Comparison of ENCODE assay signal across 24 cellular contexts in the genomic region with DNA sequence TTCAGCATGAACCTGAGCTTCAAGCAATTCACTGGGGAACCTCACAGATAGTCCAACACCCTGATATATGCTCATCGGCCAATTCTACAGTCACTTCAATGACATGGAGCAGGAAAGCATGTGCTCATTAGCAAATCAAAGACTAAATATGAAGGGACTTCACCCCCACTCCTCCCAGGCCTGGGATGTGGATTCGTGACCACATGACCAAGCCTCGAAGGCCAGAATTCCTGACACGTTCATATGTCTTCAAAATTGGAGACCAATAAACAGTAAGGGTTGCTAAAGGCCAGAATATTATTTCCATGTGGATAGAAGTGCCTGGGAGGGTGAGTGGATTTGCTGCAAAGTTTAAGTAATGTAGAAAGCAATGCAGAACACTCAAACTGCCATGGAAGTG.
"Had no signal": no experiment of that assay in that cellular context is flagged by ENCODE, and none has a peak within 500 bp of the region (broad histone marks: within the 10 kb centered on the region; RNA-seq: fewer than 3 reads in every experiment).

No MANE protein-coding gene starts in this region.

- H3K27ac ChIP-seq: neural progenitor cell, ovary, parathyroid adenoma, psoas muscle, right lobe of liver, sigmoid colon, stomach, testis, tibial artery, transverse colon, upper lobe of right lung, uterus had no signal

- DNase-seq: natural killer cell; occipital lobe; ovary; posterior cingulate gyrus; psoas muscle; right cardiac atrium; right lobe of liver; sigmoid colon; small intestine; stimulated activated CD4-positive, alpha-beta T cell treated with anti-CD3 and anti-CD28 coated beads, Interleukin-15, amount 100 ng/mL, for 24 hours; stimulated activated CD4-positive, alpha-beta T cell treated with anti-CD3 and anti-CD28 coated beads, Interleukin-2, amount 100 ng/mL, for 24 hours; stimulated activated CD4-positive, alpha-beta T cell treated with anti-CD3 and anti-CD28 coated beads, Interleukin-2, amount 100 ng/mL, for 48 hours; stimulated activated CD4-positive, alpha-beta T cell treated with anti-CD3 and anti-CD28 coated beads, Interleukin-4, amount 100 ng/mL, for 24 hours; stimulated activated naive B cell treated with anti-CD40 and anti-IgM and Interleukin-4, amounts not matched to agents 10 μg/mL and 1 μg/mL and 100 μg/mL, for 72 hours; stimulated activated naive CD4-positive, alpha-beta T cell treated with Interleukin-2 at 50 U/mL for 16 hours; stomach; testis; tibial artery; transverse colon; upper lobe of right lung; uterus had no signal

- H3K27me3 ChIP-seq: neural progenitor cell, ovary, right lobe of liver, sigmoid colon, stomach, testis, tibial artery, transverse colon, upper lobe of right lung, uterus had no signal

- H3K36me3 ChIP-seq: neural progenitor cell, ovary, sigmoid colon, tibial artery, transverse colon, upper lobe of right lung, uterus had no signal

- ATAC-seq: natural killer cell; psoas muscle; right cardiac atrium; right lobe of liver; stimulated activated effector memory CD8-positive, alpha-beta T cell treated with anti-CD3 and anti-CD28 coated beads, Interleukin-12 subunit alpha, Interleukin-12 subunit beta, amount 100 ng/mL, for 72 hours; stimulated activated naive B cell treated with anti-CD40 and anti-IgM and Interleukin-4, amounts not matched to agents 10 μg/mL and 1 μg/mL and 100 μg/mL, for 72 hours; upper lobe of right lung had no signal

- H2AFZ ChIP-seq: neural progenitor cell, parathyroid adenoma had no signal

- H3K4me1 ChIP-seq: neural progenitor cell, parathyroid adenoma, psoas muscle, right lobe of liver, testis, transverse colon, upper lobe of right lung had no signal

- H3K9me3 ChIP-seq: ovary, psoas muscle, right lobe of liver, sigmoid colon, stomach, testis, tibial artery, transverse colon, upper lobe of right lung, uterus had no signal

- H3K9ac ChIP-seq: neural progenitor cell, parathyroid adenoma had no signal

- H3K4me3 ChIP-seq: neural progenitor cell, ovary, psoas muscle, right lobe of liver, sigmoid colon, stomach, testis, tibial artery, transverse colon, upper lobe of right lung, uterus had no signal

- FAIRE-seq: small intestine had no signal

- H3K4me2 ChIP-seq: neural progenitor cell had no signal
